7 cellular contexts compared by ENCODE assay signal in genomic region chr17:79415909-79416308, GRCh38.
"Had no signal": no experiment of that assay in that cellular context is flagged by ENCODE, and none has a peak within 500 bp of the region (broad histone marks: within the 10 kb centered on the region; RNA-seq: fewer than 3 reads in every experiment).

No MANE protein-coding gene starts in this region.

- H3K27ac ChIP-seq: GM23248 had no signal

- ATAC-seq: K562 had no signal

- H3K4me3 ChIP-seq: GM23248, K562 had no signal

- FAIRE-seq: HTR-8/SVneo, K562 had no signal

- H2AFZ ChIP-seq: GM23248 had no signal

- DNase-seq: GM23248, H7, HCEC 1CT, IMR-90, KG1 had no signal

- H3K9ac ChIP-seq: GM23248 had no signal
